19 cellular contexts compared by ENCODE assay signal in genomic region chr16:79090966-79091365, GRCh38.
A peak's percentile ranks its signal among the peaks of the same experiment; 100 is the strongest.
DNase-seq lines count a peak whose midpoint lies in the region; ATAC-seq, FAIRE-seq and TF ChIP-seq lines count a peak whose summit lies in the region.
"Had no signal": no experiment of that assay in that cellular context is flagged by ENCODE, and none has a peak within 500 bp of the region (broad histone marks: within the 10 kb centered on the region; RNA-seq: fewer than 3 reads in every experiment).

No MANE protein-coding gene starts in this region.

- no peak for ATAC-seq in HG03457 (IDR thresholded peaks at IDR 0.05; ENCODE audit: unreplicated experiment)
- ATAC-seq: A549, body of pancreas had no signal

- H3K4me3 Mint-ChIP-seq in activated CD4-positive, alpha-beta T cell treated with anti-CD3 and anti-CD28 coated beads, Interleukin-2, amount 10 ng/mL, durations not matched to agents 24 days and 14 days = peak overlapping the region; percentile 54
- no peak overlapping the region for H3K4me3 Mint-ChIP-seq in activated T-helper 2 cell treated with anti-CD3 and anti-CD28 coated beads, Interferon-gamma antibody, Interleukin-2, Interleukin-4, amounts not matched to agents 10 μg/mL and 5 μg/mL and 100 μg/mL, durations not matched to agents 14 hours and 24 hours and 36 hours (ENCODE audit: low read depth)
- no peak overlapping the region for H3K4me3 Mint-ChIP-seq in nephron progenitor cell

- H3K27ac Mint-ChIP-seq in activated CD4-positive, alpha-beta T cell treated with anti-CD3 and anti-CD28 coated beads, Interleukin-2, amount 10 ng/mL, durations not matched to agents 24 days and 14 days = peak overlapping the region; percentile 94
- peak overlapping the region; percentile 62 for H3K27ac Mint-ChIP-seq in activated T-helper 2 cell treated with anti-CD3 and anti-CD28 coated beads, Interferon-gamma antibody, Interleukin-2, Interleukin-4, amounts not matched to agents 10 μg/mL and 5 μg/mL and 100 μg/mL, durations not matched to agents 14 hours and 24 hours and 36 hours
- H3K27ac Mint-ChIP-seq in nephron progenitor cell = peak overlapping the region; percentile 72

- DNase-seq in activated CD4-positive, alpha-beta T cell treated with anti-CD3 and anti-CD28 coated beads, Interleukin-2, amount 10 ng/mL, durations not matched to agents 24 days and 14 days = no peak
- no peak for DNase-seq in activated CD4-positive, alpha-beta T cell treated with anti-CD3 and anti-CD28 coated beads, Interleukin-2, amount 50 U/mL, for 4 hours
- DNase-seq in KBM-7 = peak; percentile 49
- DNase-seq in activated T-helper 2 cell treated with anti-CD3 and anti-CD28 coated beads, Interferon-gamma antibody, Interleukin-2, Interleukin-4, amounts not matched to agents 10 μg/mL and 5 μg/mL and 100 μg/mL, durations not matched to agents 14 hours and 24 hours and 36 hours (ENCODE audit: low spot score) = no peak
- no peak for DNase-seq in nephron progenitor cell
- no peak for DNase-seq in NCI-H748 (lab: John Stamatoyannopoulos, UW; ENCODE audit: unreplicated experiment)
- no peak for DNase-seq in GM12892 (ENCODE audit: insufficient read length)
- DNase-seq: activated naive CD4-positive, alpha-beta T cell treated with Interleukin-2 at 50 U/mL for 16 hours; body of pancreas; mesendoderm; MM.1S; NCI-H2081; NCI-H510A treated with DMSO at 0.1 percent for 48 hours; stimulated activated CD4-positive, alpha-beta T cell treated with anti-CD3 and anti-CD28 coated beads, Interleukin-12 subunit alpha, Interleukin-12 subunit beta, amount 100 ng/mL, for 4 hours had no signal

- no peak for TF ChIP-seq CTCF in nephron progenitor cell (IDR thresholded peaks at IDR 0.05)

- no peak for FAIRE-seq in GM12892 (lab: Jason Lieb, UNC)
- FAIRE-seq: A549, endothelial cell of umbilical vein, H1, keratinocyte had no signal

- peaks cover 10% of the 10 kb centered on the region for H3K36me3 Mint-ChIP-seq in activated CD4-positive, alpha-beta T cell treated with anti-CD3 and anti-CD28 coated beads, Interleukin-2, amount 10 ng/mL, durations not matched to agents 24 days and 14 days (ENCODE audit: low read depth)
- H3K36me3 Mint-ChIP-seq in activated T-helper 2 cell treated with anti-CD3 and anti-CD28 coated beads, Interferon-gamma antibody, Interleukin-2, Interleukin-4, amounts not matched to agents 10 μg/mL and 5 μg/mL and 100 μg/mL, durations not matched to agents 14 hours and 24 hours and 36 hours (ENCODE audit: low read depth) = peaks cover 12% of the 10 kb centered on the region
- H3K36me3 Mint-ChIP-seq in nephron progenitor cell (ENCODE audit: low read depth) = no peaks in the 10 kb centered on the region

- in situ Hi-C loops in KBM-7 (cut with MboI; ENCODE audit: low pct_unique_long_range_greater_than_20kb, low sequenced_read_pairs) = no loop called here

- intact Hi-C loops in activated CD4-positive, alpha-beta T cell treated with anti-CD3 and anti-CD28 coated beads, Interleukin-2, amount 10 ng/mL, durations not matched to agents 24 days and 14 days (cut with micrococcal nuclease) = loop anchor here (1.0 to 10.0 kb wide), 7 partner anchors 71 to 684 kb away; partner anchors contain the start of gene MAF
- intact Hi-C loops in activated T-helper 2 cell treated with anti-CD3 and anti-CD28 coated beads, Interferon-gamma antibody, Interleukin-2, Interleukin-4, amounts not matched to agents 10 μg/mL and 5 μg/mL and 100 μg/mL, durations not matched to agents 14 hours and 24 hours and 36 hours (cut with micrococcal nuclease) = loop anchor here (1.0 to 5.0 kb wide), 4 partner anchors 15 to 511 kb away; partner anchors contain the start of gene MAF

- H3K27me3 Mint-ChIP-seq in activated CD4-positive, alpha-beta T cell treated with anti-CD3 and anti-CD28 coated beads, Interleukin-2, amount 10 ng/mL, durations not matched to agents 24 days and 14 days = peaks cover 12% of the 10 kb centered on the region
- peaks cover 7% of the 10 kb centered on the region for H3K27me3 Mint-ChIP-seq in activated T-helper 2 cell treated with anti-CD3 and anti-CD28 coated beads, Interferon-gamma antibody, Interleukin-2, Interleukin-4, amounts not matched to agents 10 μg/mL and 5 μg/mL and 100 μg/mL, durations not matched to agents 14 hours and 24 hours and 36 hours (ENCODE audit: low read depth)
- H3K27me3 Mint-ChIP-seq in nephron progenitor cell (ENCODE audit: low read depth, poor library complexity) = peaks cover 3% of the 10 kb centered on the region

- TF ChIP-seq POLR2A in GM12892 (IDR thresholded peaks at IDR 0.05; ENCODE audit: low read depth, low read length) = no peak

- peaks cover 10% of the 10 kb centered on the region for H3K9me3 Mint-ChIP-seq in activated CD4-positive, alpha-beta T cell treated with anti-CD3 and anti-CD28 coated beads, Interleukin-2, amount 10 ng/mL, durations not matched to agents 24 days and 14 days
- H3K9me3 Mint-ChIP-seq in activated T-helper 2 cell treated with anti-CD3 and anti-CD28 coated beads, Interferon-gamma antibody, Interleukin-2, Interleukin-4, amounts not matched to agents 10 μg/mL and 5 μg/mL and 100 μg/mL, durations not matched to agents 14 hours and 24 hours and 36 hours = peaks cover 7% of the 10 kb centered on the region
- H3K9me3 Mint-ChIP-seq in nephron progenitor cell = peaks cover 9% of the 10 kb centered on the region

- peaks cover 49% of the 10 kb centered on the region for H3K4me1 Mint-ChIP-seq in activated CD4-positive, alpha-beta T cell treated with anti-CD3 and anti-CD28 coated beads, Interleukin-2, amount 10 ng/mL, durations not matched to agents 24 days and 14 days
- peaks cover 53% of the 10 kb centered on the region for H3K4me1 Mint-ChIP-seq in activated T-helper 2 cell treated with anti-CD3 and anti-CD28 coated beads, Interferon-gamma antibody, Interleukin-2, Interleukin-4, amounts not matched to agents 10 μg/mL and 5 μg/mL and 100 μg/mL, durations not matched to agents 14 hours and 24 hours and 36 hours (ENCODE audit: low read depth)
- peaks cover 42% of the 10 kb centered on the region for H3K4me1 Mint-ChIP-seq in nephron progenitor cell
